ENCODE assay signal across 9 cellular contexts in the genomic region with DNA sequence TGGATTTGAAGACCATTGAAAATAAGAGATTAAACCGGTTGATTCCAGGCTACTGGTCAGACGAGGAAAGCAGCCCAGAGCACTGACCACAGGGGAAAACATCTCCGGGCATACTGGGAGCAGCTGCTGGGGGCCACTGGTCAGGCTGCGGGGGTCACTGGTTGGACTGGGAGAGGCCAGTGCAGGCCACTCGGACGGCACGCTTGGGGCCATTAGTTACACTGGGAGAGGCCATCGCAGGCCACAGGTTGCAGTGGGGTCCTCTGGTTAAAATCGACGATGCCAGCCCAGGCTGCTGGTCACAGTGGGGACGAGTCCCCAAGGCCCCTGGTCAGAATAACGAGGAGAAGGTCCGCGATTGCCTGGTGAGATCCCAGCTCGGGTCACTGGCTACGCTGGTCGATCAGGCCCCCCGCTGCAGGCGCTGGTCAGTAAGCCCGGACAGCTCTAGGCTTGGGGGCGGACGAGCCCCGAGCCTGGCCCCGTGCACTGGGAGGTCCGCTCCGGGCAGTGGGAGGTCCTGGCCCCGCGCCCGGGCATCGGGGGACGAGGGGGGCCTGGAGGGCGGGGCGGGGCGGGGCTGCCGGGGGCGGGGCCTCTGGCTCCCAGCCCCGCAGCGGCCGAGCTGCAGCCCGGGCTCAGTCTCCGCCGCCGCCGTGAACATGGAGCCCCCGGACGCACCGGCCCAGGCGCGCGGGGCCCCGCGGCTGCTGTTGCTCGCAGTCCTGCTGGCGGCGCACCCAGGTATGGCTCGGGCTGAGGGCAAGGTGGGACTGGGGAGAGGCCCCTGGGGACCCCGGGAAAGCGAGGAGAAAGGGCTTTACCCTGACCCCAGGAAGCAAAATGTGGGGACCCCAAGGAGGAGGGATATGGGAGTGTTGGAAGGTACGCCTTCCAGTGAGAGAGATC. TPM values are rescaled to one million over a fixed set of nuclear protein-coding genes. Genes with fewer than 3 reads are reported as not detected.
DNase-seq lines count a peak whose midpoint lies in the region; ATAC-seq and TF ChIP-seq lines count a peak whose summit lies in the region.
"Had no signal": no experiment of that assay in that cellular context is flagged by ENCODE, and none has a peak within 500 bp of the region (broad histone marks: within the 10 kb centered on the region; RNA-seq: fewer than 3 reads in every experiment).

A gene with protein sequence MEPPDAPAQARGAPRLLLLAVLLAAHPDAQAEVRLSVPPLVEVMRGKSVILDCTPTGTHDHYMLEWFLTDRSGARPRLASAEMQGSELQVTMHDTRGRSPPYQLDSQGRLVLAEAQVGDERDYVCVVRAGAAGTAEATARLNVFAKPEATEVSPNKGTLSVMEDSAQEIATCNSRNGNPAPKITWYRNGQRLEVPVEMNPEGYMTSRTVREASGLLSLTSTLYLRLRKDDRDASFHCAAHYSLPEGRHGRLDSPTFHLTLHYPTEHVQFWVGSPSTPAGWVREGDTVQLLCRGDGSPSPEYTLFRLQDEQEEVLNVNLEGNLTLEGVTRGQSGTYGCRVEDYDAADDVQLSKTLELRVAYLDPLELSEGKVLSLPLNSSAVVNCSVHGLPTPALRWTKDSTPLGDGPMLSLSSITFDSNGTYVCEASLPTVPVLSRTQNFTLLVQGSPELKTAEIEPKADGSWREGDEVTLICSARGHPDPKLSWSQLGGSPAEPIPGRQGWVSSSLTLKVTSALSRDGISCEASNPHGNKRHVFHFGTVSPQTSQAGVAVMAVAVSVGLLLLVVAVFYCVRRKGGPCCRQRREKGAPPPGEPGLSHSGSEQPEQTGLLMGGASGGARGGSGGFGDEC (plus strand): TSS at position 641 of the 909 bp plus-strand sequence. CDS start 22 bp downstream, at position 663.

- DNase-seq in NCI-H2029 (lab: John Stamatoyannopoulos, UW) (peak; percentile 67), NCI-H2029 treated with DMSO at 0.1 percent for 48 hours (lab: John Stamatoyannopoulos, UW) (no peak), SJCRH30 (peak; percentile 81 to 85), epithelial cell of esophagus (ENCODE audit: low read depth) (peak; percentile 34), medulla oblongata (ENCODE audit: extremely low spot score) (peak; percentile 55), testis (peak; percentile 85), middle frontal gyrus (ENCODE audit: extremely low spot score, low spot score) (no peak)
- DNase-seq: DND-41 had no signal

- H3K9me3 ChIP-seq in SJCRH30 (replicated peaks): no peaks in the 10 kb centered on the region
- H3K9me3 ChIP-seq in testis: no peaks in the 10 kb centered on the region

- intact Hi-C loops in testis (cut with DNase I; ENCODE audit: low total_unique reads): loop anchor here (5.0 kb wide), 1 partner anchor 34 kb away; no protein-coding TSS in a partner anchor

- 2 to 11% methylated on average over 3 to 29 of the region's 59 CpGs for WGBS in testis, 2 donors

- no peak for TF ChIP-seq CTCF in epithelial cell of esophagus (IDR thresholded peaks at IDR 0.05; ENCODE audit: insufficient read depth, low read depth, low read length, missing control alignments)
- no peak for TF ChIP-seq CTCF in testis (IDR thresholded peaks at IDR 0.05)

- peaks cover 6% of the 10 kb centered on the region for H3K36me3 ChIP-seq in SJCRH30
- no peaks in the 10 kb centered on the region for H3K36me3 ChIP-seq in testis (ENCODE audit: low read depth, missing control alignments)

- H3K4me1 ChIP-seq in SJCRH30: peaks cover 11% of the 10 kb centered on the region
- H3K4me1 ChIP-seq in testis: peaks cover 21% of the 10 kb centered on the region

- TF ChIP-seq POLR2A in testis (IDR thresholded peaks at IDR 0.05): no peak

- H3K4me3 ChIP-seq in SJCRH30 (peak within 1 kb of the TSS; percentile 83), epithelial cell of esophagus (ENCODE audit: low read length) (peak within 1 kb of the TSS; percentile 58), testis (peak within 1 kb of the TSS; percentile 48 to 63)

- ATAC-seq in HG02973 (IDR thresholded peaks at IDR 0.05; ENCODE audit: unreplicated experiment): no peak

- H3K27ac ChIP-seq in SJCRH30 (peak within 1 kb of the TSS; percentile 28; the same call in 1 of the 2 replicates), testis (peak within 1 kb of the TSS; percentile 14 to 59)

- H3K27me3 ChIP-seq in SJCRH30 (0 out of 2 replicates have a peak, but pooled peaks cover 13% of the 10 kb centered on the region), testis (no peaks in the 10 kb centered on the region)

RNA-seq across cellular contexts. Expression of the gene that starts here (rescaled TPM):
- 15.5 and 15.9 TPM in 2 replicates for total RNA-seq in SJCRH30 (2014; rRNA removed; shearing (Covaris generic))
- total RNA-seq in testis: 100 to 1,000 TPM in 1 of 2 donors, 10 to 100 TPM in 1; 67.8 to 128 TPM
- polyA plus RNA-seq in testis (ENCODE audit: insufficient read depth, low read depth, low replicate concordance): 113 TPM

Comparison
In these comparisons a context has a peak if more than half of its experiments do, and no peak if none do; other contexts are left out.
1. DNase-seq: peak in NCI-H2029 (single experiment), SJCRH30 (2 of 2), epithelial cell of esophagus (single experiment), medulla oblongata (single experiment) and testis (single experiment); none in NCI-H2029 treated with DMSO at 0.1 percent for 48 hours (single experiment) and middle frontal gyrus (single experiment).
2. Peak in every context shown above with its lines, with median percentiles within 50 percentile points of each other: H3K4me3 ChIP-seq.